In genomic region chr4:8428288-8429097, GRCh38 we compare ENCODE assay signal across 1 cellular context.
TF ChIP-seq lines count a peak whose summit lies in the region.

No MANE protein-coding gene starts in this region.

TF ChIP-seq in GM12878, 131 proteins besides CTCF, POLR2A, EP300 and RAD21 (continued from another document):
- TF ChIP-seq BCL3 (IDR thresholded peaks at IDR 0.05; ENCODE audit: borderline replicate concordance, insufficient read depth, low read depth, low read length, poor library complexity, severe bottlenecking) (peak; percentile 13), GABPA (IDR thresholded peaks at IDR 0.05; ENCODE audit: low read depth) (no peak), LARP7 (IDR thresholded peaks at IDR 0.05) (peak; percentile 88), IKZF2 (IDR thresholded peaks at IDR 0.05) (no peak), EGR1 (IDR thresholded peaks at IDR 0.05; ENCODE audit: borderline replicate concordance in 1 of 2, low read depth in 2 of 2, low read length in 2 of 2) (peak in 1 of 2 experiments; percentile 4; a peak in 1 of 3 replicates), ATF3 (IDR thresholded peaks at IDR 0.05; ENCODE audit: borderline replicate concordance, extremely low read depth, low read depth, low read length) (peak; percentile 87), ZSCAN29 (IDR thresholded peaks at IDR 0.05) (no peak), RB1 (IDR thresholded peaks at IDR 0.05; ENCODE audit: borderline replicate concordance) (peak; percentile 64; the same call in 1 of the 2 replicates), E4F1 (IDR thresholded peaks at IDR 0.05; ENCODE audit: borderline replicate concordance, partially characterized antibody) (no peak), POLR2AphosphoS5 (IDR thresholded peaks at IDR 0.05; ENCODE audit: low read length) (peak; percentile 76; the same call in 1 of the 2 replicates), SMC3 (IDR thresholded peaks at IDR 0.05; ENCODE audit: borderline replicate concordance, low read length) (0 out of 2 replicates have a peak, but pooled peaks have one; percentile 2), MEF2B (IDR thresholded peaks at IDR 0.05; ENCODE audit: partially characterized antibody, poor library complexity, severe bottlenecking) (no peak), NBN (IDR thresholded peaks at IDR 0.05) (peak; percentile 83; the same call in 1 of the 2 replicates), MLLT1 (IDR thresholded peaks at IDR 0.05) (no peak), TCF3 (IDR thresholded peaks at IDR 0.05; ENCODE audit: borderline replicate concordance, insufficient read depth, low read depth, low read length) (peak; percentile 79), ZNF207 (IDR thresholded peaks at IDR 0.05; ENCODE audit: borderline replicate concordance) (peak; percentile 63; the same call in 1 of the 2 replicates), IKZF1 (conservative IDR thresholded peaks at IDR 0.05) (peak; percentile 70), POLR2AphosphoS2 (IDR thresholded peaks at IDR 0.05; ENCODE audit: low read depth, low read length) (peak; percentile 87), MYC (IDR thresholded peaks at IDR 0.05; ENCODE audit: insufficient read depth, insufficient read length, insufficient replicate concordance, low read length, severe bottlenecking) (peak; percentile 22), NR2C1 (IDR thresholded peaks at IDR 0.05) (no peak), SP1 (IDR thresholded peaks at IDR 0.05; ENCODE audit: low read depth, low read length) (peak; percentile 83), YY1 (IDR thresholded peaks at IDR 0.05; ENCODE audit: low read depth, low read length) (peak; percentile 73), HSF1 (IDR thresholded peaks at IDR 0.05; ENCODE audit: low read depth, low read length) (no peak)
